ENCODE assay signal across 8 cellular contexts in the genomic region with DNA sequence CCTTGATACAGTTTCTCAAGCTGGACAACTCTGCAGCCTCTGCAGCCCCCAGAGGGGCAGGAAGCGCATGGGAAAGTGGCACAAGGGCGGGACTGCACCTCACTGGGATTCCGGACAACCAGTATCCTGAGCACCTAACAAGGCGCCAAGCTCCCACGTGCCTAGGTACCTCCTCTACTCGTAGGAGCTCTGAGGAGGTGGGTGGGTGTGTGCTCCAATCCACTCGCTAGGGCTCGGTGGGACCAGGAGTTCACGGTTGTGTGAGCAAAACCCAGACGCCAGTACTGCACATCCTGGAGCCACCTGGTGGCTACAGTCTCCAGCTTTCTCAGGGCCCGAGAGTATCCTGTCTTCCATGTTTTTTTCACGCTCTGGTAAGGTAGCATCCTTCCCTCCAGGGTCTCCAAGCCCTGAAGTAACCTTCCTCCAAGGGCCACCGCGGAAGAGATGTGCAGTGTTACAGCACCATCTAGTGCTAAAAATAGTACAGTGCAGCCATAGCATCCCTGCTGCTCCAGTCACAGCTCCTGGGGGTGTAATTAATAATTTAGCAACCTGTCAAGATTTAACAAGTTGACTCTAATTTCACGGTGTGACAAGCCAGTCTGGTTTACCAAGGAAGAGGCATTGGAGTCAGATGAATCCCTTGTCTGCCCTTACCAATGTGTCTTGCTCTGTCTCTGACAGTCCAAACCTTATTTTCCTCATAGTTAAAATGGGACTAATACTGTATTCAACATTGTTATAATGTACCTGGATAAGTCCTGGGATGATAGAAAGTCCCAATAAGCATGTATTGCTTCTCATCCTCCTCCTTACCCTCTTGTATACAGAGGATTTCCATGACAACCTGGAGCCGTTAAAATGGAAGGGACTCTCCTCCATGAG.
A peak's percentile ranks its signal among the peaks of the same experiment; 100 is the strongest.
DNase-seq lines count a peak whose midpoint lies in the region; ATAC-seq and TF ChIP-seq lines count a peak whose summit lies in the region.

No MANE protein-coding gene starts in this region.

- ATAC-seq in HG02852 (IDR thresholded peaks at IDR 0.05; ENCODE audit: unreplicated experiment) (peak; percentile 86), lung (ENCODE audit: insufficient read depth, low FRiP score) (peak; percentile 84)

- in situ Hi-C loops in GM13976 (cut with MboI; ENCODE audit: low sequenced_read_pairs, unreplicated experiment) = no loop called here

- 44 to 48% methylated on average over 16 of the region's 16 CpGs for WGBS in lung, 2 donors
- 41% methylated on average over 14 of the region's 16 CpGs for WGBS in suprapubic skin

- H3K4me3 ChIP-seq in AG04449 (ENCODE audit: low read depth, low read length) = no peak overlapping the region
- no peak overlapping the region for H3K4me3 ChIP-seq in WI38 (ENCODE audit: low read depth, low read length)
- peak overlapping the region in 15 of 59 donors; percentile 1 to 37 (median 19) for H3K4me3 ChIP-seq in dorsolateral prefrontal cortex
- no peak overlapping the region for H3K4me3 ChIP-seq in lung
- H3K4me3 ChIP-seq in suprapubic skin = no peak overlapping the region

- POLR2A ChIA-PET in AG04449 (lab: Yijun Ruan, JAX) = no interaction called here

- no peaks in the 10 kb centered on the region for H3K4me1 ChIP-seq in lung (ENCODE audit: control insufficient read depth in 2 of 2, insufficient read depth in 2 of 2, low read length in 2 of 2)
- H3K4me1 ChIP-seq in suprapubic skin = no peaks in the 10 kb centered on the region

- H3K27ac ChIP-seq in dorsolateral prefrontal cortex = no peak overlapping the region
- no peak overlapping the region for H3K27ac ChIP-seq in lung (ENCODE audit: low read depth in 1 of 2, low read length in 1 of 2)
- H3K27ac ChIP-seq in suprapubic skin = no peak overlapping the region

- TF ChIP-seq CTCF in AG04449 (IDR thresholded peaks at IDR 0.05; ENCODE audit: insufficient read depth, low read length, missing control alignments) (peak; percentile 65), GM13976 (IDR thresholded peaks at IDR 0.05; ENCODE audit: borderline replicate concordance, control extremely low read depth, extremely low read depth, insufficient read depth, missing control alignments) (peak; percentile 76), WI38 (IDR thresholded peaks at IDR 0.05; ENCODE audit: low read depth, low read length) (peak; percentile 80), dorsolateral prefrontal cortex (IDR thresholded peaks at IDR 0.05 in 54 of 56, conservative IDR thresholded peaks at IDR 0.05 in 2 of 56; ENCODE audit: low read depth in 1 of 56, partially characterized antibody in 56 of 56) (peak in 55 of 56 donors; percentile 32 to 91 (median 80)), lung (IDR thresholded peaks at IDR 0.05; ENCODE audit: control extremely low read depth, extremely low read depth) (peak; percentile 73), suprapubic skin (IDR thresholded peaks at IDR 0.05) (peak; percentile 6 to 67)

- H3K9me3 ChIP-seq in lung (ENCODE audit: control insufficient read depth in 2 of 2, insufficient read depth in 1 of 2, low read length in 1 of 2) (no peaks in the 10 kb centered on the region), suprapubic skin (no peaks in the 10 kb centered on the region)

- DNase-seq in AG04449 (ENCODE audit: low read depth, low spot score) (no peak), GM13976 (ENCODE audit: low spot score) (peak; percentile 71), NCI-H1694 treated with DMSO at 0.1 percent for 48 hours (lab: John Stamatoyannopoulos, UW) (peak; percentile 47), dorsolateral prefrontal cortex (peak in 5 of 10 donors; percentile 10 to 45 (median 24)), lung (ENCODE audit: low spot score) (no peak), suprapubic skin (ENCODE audit: low spot score in 2 of 2) (no peak)

- TF ChIP-seq EP300 in suprapubic skin (IDR thresholded peaks at IDR 0.05) = no peak

- CTCF ChIA-PET in AG04449 (lab: Yijun Ruan, JAX) = interaction anchor here (0.8 to 6.2 kb wide), 29 partner anchors 9 to 550 kb away, joined by 3 to 60 read pairs (median 5); no protein-coding TSS in a partner anchor

- TF ChIP-seq POLR2A in suprapubic skin (IDR thresholded peaks at IDR 0.05) = no peak

- intact Hi-C loops in dorsolateral prefrontal cortex (cut with DNase I) = loop anchor here (10.0 kb wide), 3 partner anchors 200 to 440 kb away; no protein-coding TSS in a partner anchor

- H3K36me3 ChIP-seq in lung (ENCODE audit: control insufficient read depth in 2 of 2, insufficient read depth in 2 of 2, low read length in 2 of 2) (peaks cover 5 to 9% of the 10 kb centered on the region in 2 donors), suprapubic skin (peaks cover 20% of the 10 kb centered on the region)

- H3K27me3 ChIP-seq in dorsolateral prefrontal cortex (no peaks in the 10 kb centered on the region), lung (ENCODE audit: control insufficient read depth, insufficient read depth) (no peaks in the 10 kb centered on the region), suprapubic skin (no peaks in the 10 kb centered on the region)

Comparison
In these comparisons a context has a peak if more than half of its experiments do, and no peak if none do; other contexts are left out.
1. DNase-seq: peak in GM13976 (single experiment) and NCI-H1694 treated with DMSO at 0.1 percent for 48 hours (single experiment); none in AG04449 (single experiment), lung (single experiment) and suprapubic skin (0 of 2).
2. Peak in every context shown above with its lines, with median percentiles within 50 percentile points of each other: CTCF ChIP-seq.